8 cellular contexts compared by ENCODE assay signal in genomic region chr17:34254651-34255380, GRCh38. TPM values are rescaled to one million over a fixed set of nuclear protein-coding genes. Genes with fewer than 3 reads are reported as not detected.
A peak's percentile ranks its signal among the peaks of the same experiment; 100 is the strongest.
DNase-seq lines count a peak whose midpoint lies in the region; ATAC-seq, FAIRE-seq and TF ChIP-seq lines count a peak whose summit lies in the region.

TSS of gene CCL2 (plus strand) at chr17:34255285. CDS start at chr17:34255350, 65 bp downstream.

- no peak for TF ChIP-seq CTCF in bronchial epithelial cell (IDR thresholded peaks at IDR 0.05; ENCODE audit: insufficient read depth, low read length, severe bottlenecking)
- TF ChIP-seq CTCF in spleen (IDR thresholded peaks at IDR 0.05 in 8 of 11, conservative IDR thresholded peaks at IDR 0.05 in 3 of 11): no peak

- H3K4me3 ChIP-seq in bronchial epithelial cell (ENCODE audit: low read depth, low read length) (no peak within 1 kb of the TSS), spleen (peak within 1 kb of the TSS in 3 of 8 donors; percentile 26 to 48 (median 33))

- TF ChIP-seq POLR2A in spleen (IDR thresholded peaks at IDR 0.05): no peak

- peak within 1 kb of the TSS in 7 of 8 donors; percentile 17 to 74 (median 58) for H3K27ac ChIP-seq in spleen

- H3K27me3 ChIP-seq in bronchial epithelial cell (ENCODE audit: control insufficient read depth, insufficient read depth, low read length) (no peaks in the 10 kb centered on the region), spleen (replicated peaks in 1 of 7) (peaks cover 0 to 56% (median 0%) of the 10 kb centered on the region in 7 donors)

- no peaks in the 10 kb centered on the region for H3K9me3 ChIP-seq in spleen

- no peak for ATAC-seq in HG03175 (IDR thresholded peaks at IDR 0.05; ENCODE audit: unreplicated experiment)

- H3K36me3 ChIP-seq in bronchial epithelial cell (ENCODE audit: control insufficient read depth, insufficient read depth, low read length): no peaks in the 10 kb centered on the region
- H3K36me3 ChIP-seq in spleen: no peaks in the 10 kb centered on the region

- intact Hi-C loops in spleen (cut with DNase I; ENCODE audit: low total_unique reads): no loop called here

- H3K4me1 ChIP-seq in spleen: peaks cover 18 to 66% (median 43%) of the 10 kb centered on the region in 6 donors

- 4 to 13% (median 7%) methylated on average over 11 of the region's 11 CpGs for WGBS in spleen, 5 donors

- DNase-seq in AG08395 (ENCODE audit: low spot score): peak; percentile 73
- DNase-seq in MV-4-11 (lab: John Stamatoyannopoulos, UW): peak; percentile 89
- DNase-seq in bronchial epithelial cell (ENCODE audit: low read depth): peak; percentile 25
- DNase-seq in iPS-NIHi11 (ENCODE audit: low spot score): peak; percentile 74
- no peak for DNase-seq in spleen
- DNase-seq in D341Med (ENCODE audit: low spot score): no peak
- DNase-seq in activated T-cell treated with anti-CD3 and anti-CD28 coated beads, Interleukin-2, amount 50 U/mL, for 48 hours: no peak

- peak; percentile 64 for FAIRE-seq in bronchial epithelial cell (lab: Jason Lieb, UNC)

RNA-seq across cellular contexts. Expression of gene CCL2, which starts in this region (rescaled TPM):
- total RNA-seq in bronchial epithelial cell (not detected in 2 replicates), spleen (10 to 100 TPM in 3 of 7 donors, 1 to 10 TPM in 4; 4.6 to 70.7 (median 6.1) TPM)
- 10 to 100 TPM; 10.8 to 36.5 (median 21.6) TPM for polyA plus RNA-seq in spleen

Comparison
In these comparisons a context has a peak if more than half of its experiments do, and no peak if none do; other contexts are left out.
1. Peak in DNase-seq in bronchial epithelial cell; RNA of the gene not detected or under 1 TPM.
2. DNase-seq: peak in AG08395 (single experiment), MV-4-11 (single experiment) and iPS-NIHi11 (single experiment); none in spleen (single experiment), D341Med (single experiment) and activated T-cell treated with anti-CD3 and anti-CD28 coated beads, Interleukin-2, amount 50 U/mL, for 48 hours (0 of 2).